ENCODE assay signal across 10 cellular contexts in genomic region chr5:71457106-71457505, GRCh38. TPM values are rescaled to one million over a fixed set of nuclear protein-coding genes. Genes with fewer than 3 reads are reported as not detected.
DNase-seq lines count a peak whose midpoint lies in the region; ATAC-seq, FAIRE-seq and TF ChIP-seq lines count a peak whose summit lies in the region.
"Had no signal": no experiment of that assay in that cellular context is flagged by ENCODE, and none has a peak within 500 bp of the region (broad histone marks: within the 10 kb centered on the region; RNA-seq: fewer than 3 reads in every experiment).

No MANE protein-coding gene starts in this region.

- H3K27me3 Mint-ChIP-seq in activated T-helper 17 cell treated with anti-CD3 and anti-CD28 coated beads, Interleukin-2, amount 50 U/mL, for 72 hours: no peaks in the 10 kb centered on the region

- H3K9ac ChIP-seq in iPS-15b (ENCODE audit: low read depth, low read length): no peak overlapping the region

- H3K4me1 Mint-ChIP-seq in activated T-helper 17 cell treated with anti-CD3 and anti-CD28 coated beads, Interleukin-2, amount 50 U/mL, for 72 hours: peaks cover 12% of the 10 kb centered on the region

- peaks cover 60% of the 10 kb centered on the region for H3K36me3 Mint-ChIP-seq in activated T-helper 17 cell treated with anti-CD3 and anti-CD28 coated beads, Interleukin-2, amount 50 U/mL, for 72 hours (ENCODE audit: low read depth)

- no peak for ATAC-seq in right cardiac atrium
- no peak for ATAC-seq in left ventricle myocardium superior
- ATAC-seq in activated T-helper 17 cell treated with anti-CD3 and anti-CD28 coated beads, Interleukin-2, amount 50 U/mL, for 72 hours (replicated peaks): no peak
- ATAC-seq in upper lobe of right lung: no peak
- ATAC-seq: left colon had no signal

- H3K27ac ChIP-seq in right cardiac atrium (ENCODE audit: low read length): no peak overlapping the region
- H3K27ac ChIP-seq in upper lobe of right lung: no peak overlapping the region
- H3K27ac ChIP-seq: RWPE1 had no signal

- H3K4me3 Mint-ChIP-seq in activated T-helper 17 cell treated with anti-CD3 and anti-CD28 coated beads, Interleukin-2, amount 50 U/mL, for 72 hours: peak overlapping the region; percentile 87

- TF ChIP-seq CTCF in upper lobe of right lung (IDR thresholded peaks at IDR 0.05): no peak

- no peaks in the 10 kb centered on the region for H3K27me3 ChIP-seq in right cardiac atrium (ENCODE audit: control insufficient read depth, insufficient read depth)
- no peaks in the 10 kb centered on the region for H3K27me3 ChIP-seq in iPS-15b (ENCODE audit: control insufficient read depth, insufficient read depth, low read length)
- no peaks in the 10 kb centered on the region for H3K27me3 ChIP-seq in upper lobe of right lung

- H3K9me3 ChIP-seq in right cardiac atrium (ENCODE audit: control insufficient read depth, low read length): no peaks in the 10 kb centered on the region
- H3K9me3 ChIP-seq in iPS-15b (ENCODE audit: control insufficient read depth, insufficient read depth, low read length): no peaks in the 10 kb centered on the region
- no peaks in the 10 kb centered on the region for H3K9me3 ChIP-seq in upper lobe of right lung

- intact Hi-C loops in right cardiac atrium (cut with DNase I): no loop called here
- intact Hi-C loops in left ventricle myocardium superior (cut with micrococcal nuclease): no loop called here
- intact Hi-C loops in upper lobe of right lung (cut with DNase I): no loop called here

- DNase-seq in right cardiac atrium: no peak
- no peak for DNase-seq in left ventricle myocardium superior
- DNase-seq in upper lobe of right lung: no peak
- no peak for DNase-seq in NCI-H2081 treated with DMSO at 0.1 percent for 48 hours (lab: John Stamatoyannopoulos, UW)
- DNase-seq in urothelium cell line (ENCODE audit: low spot score): no peak
- no peak for DNase-seq in nucleus accumbens (lab: John Stamatoyannopoulos, UW)
- DNase-seq: left colon had no signal

- peaks cover 2% of the 10 kb centered on the region for H3K4me1 ChIP-seq in right cardiac atrium (ENCODE audit: control insufficient read depth, insufficient read depth, low read length)
- peaks cover 3% of the 10 kb centered on the region for H3K4me1 ChIP-seq in iPS-15b (ENCODE audit: control insufficient read depth, insufficient read depth, low read length)
- H3K4me1 ChIP-seq in upper lobe of right lung: peaks cover 19% of the 10 kb centered on the region

- WGBS in right cardiac atrium: 91% methylated on average over 8 of the region's 8 CpGs

- no peak for FAIRE-seq in urothelium cell line (lab: Jason Lieb, UNC)

- peak overlapping the region; percentile 94 for H3K27ac Mint-ChIP-seq in activated T-helper 17 cell treated with anti-CD3 and anti-CD28 coated beads, Interleukin-2, amount 50 U/mL, for 72 hours

- H3K36me3 ChIP-seq in iPS-15b (ENCODE audit: control insufficient read depth, insufficient read depth, low read length) (peaks cover 2% of the 10 kb centered on the region), upper lobe of right lung (peaks cover 38% of the 10 kb centered on the region)

- no peaks in the 10 kb centered on the region for H3K9me3 Mint-ChIP-seq in activated T-helper 17 cell treated with anti-CD3 and anti-CD28 coated beads, Interleukin-2, amount 50 U/mL, for 72 hours

- H3K4me3 ChIP-seq in right cardiac atrium (ENCODE audit: low read length) (peak overlapping the region; percentile 83), iPS-15b (ENCODE audit: low read depth, low read length) (peak overlapping the region; percentile 99), upper lobe of right lung (peak overlapping the region; percentile 96)

RNA-seq across cellular contexts. Expression of gene BDP1, which starts 1.7 kb away (rescaled TPM):
- total RNA-seq in right cardiac atrium (10 to 100 TPM; 13.5 to 18.0 (median 15.0) TPM), left ventricle myocardium superior (15.6 TPM), upper lobe of right lung (28.2 TPM)
- 9.2 TPM for polyA plus RNA-seq in right cardiac atrium
- 10 to 100 TPM; 27.1 to 34.4 TPM for total RNA-seq in activated T-helper 17 cell treated with anti-CD3 and anti-CD28 coated beads, Interleukin-2, amount 50 U/mL, for 72 hours
